In genomic region chr7:49695971-49696370, GRCh38 we compare ENCODE assay signal across 20 cellular contexts.
DNase-seq lines count a peak whose midpoint lies in the region; ATAC-seq, FAIRE-seq and TF ChIP-seq lines count a peak whose summit lies in the region.
"Had no signal": no experiment of that assay in that cellular context is flagged by ENCODE, and none has a peak within 500 bp of the region (broad histone marks: within the 10 kb centered on the region; RNA-seq: fewer than 3 reads in every experiment).

No MANE protein-coding gene starts in this region.

- no peak overlapping the region for H2BK12ac ChIP-seq in H1 (ENCODE audit: low read depth, low read length)

- WGBS in A549 (ENCODE audit: missing lambda C conversion rate) = 8% methylated on average over 5 of the region's 5 CpGs
- WGBS in IMR-90 (ENCODE audit: extremely low coverage in 2 of 2, insufficient read length in 1 of 2), 2 experiments = no CpG with 5 or more reads among the region's 5 CpGs
- 93% methylated on average over 5 of the region's 5 CpGs; no CpG with 5 or more reads in 1 of the 2 experiments for WGBS in H1 (ENCODE audit: extremely low coverage in 1 of 2, insufficient coverage in 1 of 2, insufficient read length in 1 of 2, insufficient replicate concordance in 2 of 2, low coverage in 1 of 2, low lambda C conversion rate in 2 of 2, missing lambda C conversion rate in 1 of 2), 2 experiments

- BruUV-seq in IMR-90 (replicated peaks; lab: Mats Ljungman, UMichigan) = no TSS peak

- DNase-seq in A549 (ENCODE audit: low read depth in 1 of 2, low spot score in 1 of 2) = no peak
- DNase-seq in IMR-90 = no peak
- no peak for DNase-seq in H1 (ENCODE audit: low read depth in 1 of 2, low spot score in 2 of 2)
- no peak for DNase-seq in HuH-7 (ENCODE audit: low spot score)
- DNase-seq: 8988T; AML-193; Caco-2; Calu3; CD4-positive, alpha-beta T cell; CD8-positive, alpha-beta T cell; DMS79 treated with DMSO at 0.1 percent for 48 hours; GF-D8 had no signal

- H3K4ac ChIP-seq in IMR-90 (ENCODE audit: low read depth, low read length) = no peak overlapping the region
- H3K4ac ChIP-seq in H1 (replicated peaks; ENCODE audit: insufficient read length, low read depth, low read length) = no peak overlapping the region

- no peak overlapping the region for H2AK9ac ChIP-seq in IMR-90 (replicated peaks; ENCODE audit: low read depth, low read length, poor library complexity)

- intact Hi-C loops in IMR-90 (cut with micrococcal nuclease) = no loop called here

- H2BK15ac ChIP-seq in IMR-90 (ENCODE audit: low read depth, low read length) = no peak overlapping the region
- no peak overlapping the region for H2BK15ac ChIP-seq in H1 (ENCODE audit: low read length)

- no peak for TF ChIP-seq CTCF in A549 (IDR thresholded peaks at IDR 0.05)
- TF ChIP-seq CTCF in IMR-90 (conservative IDR thresholded peaks at IDR 0.05; ENCODE audit: low read depth, low read length) = no peak
- TF ChIP-seq CTCF in H1 (IDR thresholded peaks at IDR 0.05; ENCODE audit: control extremely low read depth in 1 of 3, insufficient read depth in 1 of 3, low read depth in 1 of 3, low read length in 3 of 3) = no peak

- no peak for TF ChIP-seq POLR2A in A549 (IDR thresholded peaks at IDR 0.05; ENCODE audit: low read length)
- no peak for TF ChIP-seq POLR2A in IMR-90 (IDR thresholded peaks at IDR 0.05; ENCODE audit: low read depth, low read length)
- no peak for TF ChIP-seq POLR2A in H1 (IDR thresholded peaks at IDR 0.05; ENCODE audit: control extremely low read depth in 1 of 2, low read depth in 2 of 2, low read length in 2 of 2)

- no peaks in the 10 kb centered on the region for H3K9me3 ChIP-seq in A549
- H3K9me3 ChIP-seq in IMR-90 (ENCODE audit: control insufficient read depth, insufficient read depth, low read length) = peaks cover 10% of the 10 kb centered on the region
- no peaks in the 10 kb centered on the region for H3K9me3 ChIP-seq in H1 (ENCODE audit: insufficient read depth in 2 of 2, low read depth in 1 of 2, low read length in 1 of 2)
- H3K9me3 ChIP-seq: BLaER1 treated with 17β-estradiol and CSF1 and Interleukin-3, amounts not matched to agents 10 nM and 100 nM; Caco-2 had no signal

- H3K23ac ChIP-seq in IMR-90 (ENCODE audit: low read depth, low read length) (no peak overlapping the region), H1 (ENCODE audit: insufficient read length) (no peak overlapping the region)

- POLR2A ChIA-PET in A549 (lab: Yijun Ruan, JAX) (no interaction called here), IMR-90 (lab: Charles Lee; ENCODE audit: unreplicated experiment) (no interaction called here), H1 (lab: Charles Lee; ENCODE audit: partially characterized antibody) (no interaction called here)

- ATAC-seq in A549 = no peak
- no peak for ATAC-seq in IMR-90 (ENCODE audit: low read depth)
- no peak for ATAC-seq in GM18498 (IDR thresholded peaks at IDR 0.05; ENCODE audit: unreplicated experiment)
- ATAC-seq: CD8-positive, alpha-beta T cell had no signal

- H3K79me2 ChIP-seq in H1 (ENCODE audit: control insufficient read depth in 1 of 2, insufficient read depth in 2 of 2, low read length in 2 of 2) = no peaks in the 10 kb centered on the region

- FAIRE-seq in A549 (lab: Jason Lieb, UNC) (no peak), H1 (lab: Jason Lieb, UNC) (no peak)
- FAIRE-seq: A204.1, D721Med, G401.6, GM12891, GM18507 had no signal

- no peak overlapping the region for H3K4me2 ChIP-seq in A549
- H3K4me2 ChIP-seq in IMR-90 (ENCODE audit: low read depth, low read length) = no peak overlapping the region
- no peak overlapping the region for H3K4me2 ChIP-seq in H1 (ENCODE audit: insufficient read depth in 1 of 2, low read depth in 2 of 2, low read length in 2 of 2)
- H3K4me2 ChIP-seq: BLaER1 treated with 17β-estradiol and CSF1 and Interleukin-3, amounts not matched to agents 10 nM and 100 nM had no signal

- H2AK5ac ChIP-seq in IMR-90 (ENCODE audit: low read depth, low read length) (no peak overlapping the region), H1 (ENCODE audit: low read depth, low read length) (no peak overlapping the region)

- H4K8ac ChIP-seq in IMR-90 (ENCODE audit: low read depth in 2 of 2, low read length in 2 of 2) (no peak overlapping the region), H1 (ENCODE audit: extremely low read depth, insufficient read depth, low read length) (no peak overlapping the region)

- H4K5ac ChIP-seq in IMR-90 (ENCODE audit: low read depth, low read length) (no peak overlapping the region), H1 (ENCODE audit: insufficient read length, low read depth, low read length) (no peak overlapping the region)

- H3K4me3 ChIP-seq in A549 = no peak overlapping the region
- no peak overlapping the region for H3K4me3 ChIP-seq in IMR-90 (ENCODE audit: insufficient read depth, low read depth, low read length)
- no peak overlapping the region for H3K4me3 ChIP-seq in H1 (ENCODE audit: extremely low read depth in 1 of 4, insufficient read depth in 2 of 4, low read depth in 3 of 4, low read length in 4 of 4)
- H3K4me3 ChIP-seq: BLaER1 treated with 17β-estradiol and CSF1 and Interleukin-3, amounts not matched to agents 10 nM and 100 nM had no signal

- no peak overlapping the region for H2AFZ ChIP-seq in IMR-90 (replicated peaks; ENCODE audit: low read length, poor library complexity)
- no peak overlapping the region for H2AFZ ChIP-seq in H1 (ENCODE audit: low read length)

- no peak overlapping the region for H3K14ac ChIP-seq in IMR-90 (replicated peaks; ENCODE audit: low read depth, low read length)
- no peak overlapping the region for H3K14ac ChIP-seq in H1 (ENCODE audit: insufficient read length)

- TF ChIP-seq RAD21 in A549 (conservative IDR thresholded peaks at IDR 0.05 in 1 of 2, IDR thresholded peaks at IDR 0.05 in 1 of 2) (no peak), IMR-90 (IDR thresholded peaks at IDR 0.05; ENCODE audit: low read length) (no peak), H1 (IDR thresholded peaks at IDR 0.05 in 1 of 2, conservative IDR thresholded peaks at IDR 0.05 in 1 of 2; ENCODE audit: low read depth in 2 of 2, low read length in 2 of 2) (no peak)

- H3K56ac ChIP-seq in IMR-90 (ENCODE audit: extremely low read depth, insufficient read depth, low read length) = no peak overlapping the region
- no peak overlapping the region for H3K56ac ChIP-seq in H1 (replicated peaks; ENCODE audit: insufficient read length, low read depth, low read length)

- H3K9ac ChIP-seq in IMR-90 (ENCODE audit: low read depth, low read length) (no peak overlapping the region), H1 (replicated peaks in 1 of 4; ENCODE audit: extremely low read depth in 1 of 4, low read depth in 3 of 4, low read length in 3 of 4) (no peak overlapping the region)
- H3K9ac ChIP-seq: BLaER1 treated with 17β-estradiol and CSF1 and Interleukin-3, amounts not matched to agents 10 nM and 100 nM had no signal

- H3K27me3 ChIP-seq in IMR-90 (ENCODE audit: control insufficient read depth, insufficient read depth, low read length) = no peaks in the 10 kb centered on the region
- no peaks in the 10 kb centered on the region for H3K27me3 ChIP-seq in H1 (replicated peaks in 1 of 4; ENCODE audit: control insufficient read depth in 3 of 4, extremely low read depth in 1 of 4, insufficient read depth in 3 of 4, low read length in 3 of 4)
- H3K27me3 ChIP-seq: BLaER1 treated with 17β-estradiol and CSF1 and Interleukin-3, amounts not matched to agents 10 nM and 100 nM had no signal

- no peaks in the 10 kb centered on the region for H3K4me1 ChIP-seq in A549
- H3K4me1 ChIP-seq in IMR-90 (ENCODE audit: control insufficient read depth, insufficient read depth, low read length) = no peaks in the 10 kb centered on the region
- H3K4me1 ChIP-seq in H1 (replicated peaks in 1 of 4; ENCODE audit: control insufficient read depth in 3 of 4, insufficient read depth in 4 of 4, low read length in 3 of 4) = no peaks in the 10 kb centered on the region
- H3K4me1 ChIP-seq: Caco-2 had no signal

- no peak overlapping the region for H2BK20ac ChIP-seq in IMR-90 (ENCODE audit: low read depth, low read length)
- no peak overlapping the region for H2BK20ac ChIP-seq in H1 (ENCODE audit: low read length)

- in situ Hi-C loops in IMR-90 (cut with MboI; ENCODE audit: low sequenced_read_pairs) = no loop called here

- TF ChIP-seq EP300 in A549 (IDR thresholded peaks at IDR 0.05) (no peak), H1 (IDR thresholded peaks at IDR 0.05; ENCODE audit: borderline replicate concordance in 1 of 2, low read depth in 2 of 2, low read length in 2 of 2) (no peak)

- H3K18ac ChIP-seq in IMR-90 (ENCODE audit: low read depth, low read length) (no peak overlapping the region), H1 (ENCODE audit: extremely low read depth, low read length) (no peak overlapping the region)

- CTCF ChIA-PET in A549 (lab: Yijun Ruan, JAX) (no interaction called here), IMR-90 (lab: Yijun Ruan, JAX) (no interaction called here), H1 (lab: Charles Lee; ENCODE audit: partially characterized antibody) (no interaction called here)

- H3K9me1 ChIP-seq in IMR-90 (ENCODE audit: insufficient read depth, low read length) = no peaks in the 10 kb centered on the region

- dilution Hi-C loops in IMR-90 (cut with HindIII; ENCODE audit: low sequenced_read_pairs, unreplicated experiment) = no loop called here

- no peaks in the 10 kb centered on the region for H3K23me2 ChIP-seq in H1 (ENCODE audit: low read depth, low read length)

- H2BK5ac ChIP-seq in IMR-90 (ENCODE audit: low read depth, low read length, poor library complexity, severe bottlenecking) (no peak overlapping the region), H1 (ENCODE audit: low read depth, low read length) (no peak overlapping the region)

- H3K27ac ChIP-seq in A549 (no peak overlapping the region), IMR-90 (ENCODE audit: insufficient read depth, low read length) (no peak overlapping the region), H1 (ENCODE audit: low read depth, low read length) (no peak overlapping the region)
- H3K27ac ChIP-seq: BLaER1 treated with 17β-estradiol and CSF1 and Interleukin-3, amounts not matched to agents 10 nM and 100 nM; C4-2B had no signal

- no peak overlapping the region for H4K91ac ChIP-seq in IMR-90 (ENCODE audit: insufficient read depth, low read depth, low read length)
- H4K91ac ChIP-seq in H1 (replicated peaks; ENCODE audit: insufficient read length, low read length) = no peak overlapping the region

- H4K20me1 ChIP-seq in IMR-90 (ENCODE audit: insufficient read depth, low read length) (no peaks in the 10 kb centered on the region), H1 (replicated peaks in 1 of 2; ENCODE audit: control insufficient read depth in 1 of 2, insufficient read depth in 2 of 2, low read length in 2 of 2) (no peaks in the 10 kb centered on the region)
- H4K20me1 ChIP-seq: BLaER1 treated with 17β-estradiol and CSF1 and Interleukin-3, amounts not matched to agents 10 nM and 100 nM had no signal

- H3K79me1 ChIP-seq in IMR-90 (ENCODE audit: low read depth in 1 of 2, low read length in 2 of 2) (no peaks in the 10 kb centered on the region), H1 (ENCODE audit: low read depth, low read length) (no peaks in the 10 kb centered on the region)

- H3K36me3 ChIP-seq in IMR-90 (ENCODE audit: control insufficient read depth, insufficient read depth, low read length) (no peaks in the 10 kb centered on the region), H1 (ENCODE audit: control insufficient read depth in 2 of 4, insufficient read depth in 4 of 4, low read length in 3 of 4) (no peaks in the 10 kb centered on the region)
- H3K36me3 ChIP-seq: BLaER1 treated with 17β-estradiol and CSF1 and Interleukin-3, amounts not matched to agents 10 nM and 100 nM had no signal

- H2BK120ac ChIP-seq in IMR-90 (ENCODE audit: low read depth, low read length) = no peak overlapping the region
- H2BK120ac ChIP-seq in H1 (replicated peaks; ENCODE audit: low read depth, low read length) = no peak overlapping the region

Comparison
In these comparisons a context has a peak if more than half of its experiments do, and no peak if none do; other contexts are left out.
1. Of the 18 proteins assayed by ChIP-seq in both H1 and A549: peak only in H1: none; only in A549: none; in both: MAFK; in neither: 17.